8 cellular contexts compared by ENCODE assay signal in the genomic region with DNA sequence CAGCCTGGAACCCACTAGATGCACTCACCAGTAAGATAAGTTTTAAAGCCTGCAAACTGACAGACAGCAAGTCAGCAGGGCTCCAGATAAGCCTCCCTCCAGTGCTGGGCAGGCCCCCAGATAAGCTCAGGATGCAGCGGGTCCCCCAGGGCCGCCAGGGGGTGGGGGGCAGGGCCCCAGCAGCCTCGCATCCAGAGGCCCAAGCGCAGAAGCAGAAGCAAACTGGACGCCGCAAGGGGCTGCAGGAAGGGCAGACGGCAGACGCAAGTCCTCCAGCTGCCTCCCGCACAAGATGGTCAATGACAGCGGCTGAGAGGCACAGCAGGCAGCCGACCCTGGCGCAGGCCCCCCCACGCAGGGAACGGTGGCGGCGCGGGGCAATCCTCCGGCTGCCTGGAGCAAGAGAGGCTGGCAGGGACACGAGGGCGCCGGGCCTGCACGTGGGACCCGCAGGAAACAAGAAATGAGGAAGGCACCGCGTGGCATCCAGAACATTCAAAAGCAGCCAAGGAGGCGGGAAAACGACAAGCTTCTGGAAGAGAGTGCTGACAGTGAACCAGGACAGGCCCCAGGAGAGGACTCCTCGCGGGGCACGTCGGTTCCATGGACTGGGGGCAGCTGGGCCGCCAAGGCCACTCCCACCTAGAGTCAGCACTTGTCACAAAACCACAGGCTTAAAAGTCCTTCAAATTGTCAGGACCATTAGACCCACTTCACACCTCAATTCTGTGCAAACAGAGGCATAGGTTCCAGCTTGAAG. TPM values are rescaled to one million over a fixed set of nuclear protein-coding genes. Genes with fewer than 3 reads are reported as not detected.
DNase-seq lines count a peak whose midpoint lies in the region; ATAC-seq and TF ChIP-seq lines count a peak whose summit lies in the region.
"Had no signal": no experiment of that assay in that cellular context is flagged by ENCODE, and none has a peak within 500 bp of the region (broad histone marks: within the 10 kb centered on the region; RNA-seq: fewer than 3 reads in every experiment).

No MANE protein-coding gene starts in this region.

- POLR2A ChIA-PET in RWPE1 (lab: Yijun Ruan, JAX; ENCODE audit: low non-redundant PET): no interaction called here

- H3K27ac ChIP-seq in WERI-Rb-1: peak overlapping the region; percentile 93
- H3K27ac ChIP-seq in upper lobe of left lung: no peak overlapping the region
- H3K27ac ChIP-seq in suprapubic skin: no peak overlapping the region
- H3K27ac ChIP-seq in RWPE1: no peak overlapping the region

- H3K4me1 ChIP-seq in upper lobe of left lung: peaks cover 4 to 21% (median 12%) of the 10 kb centered on the region in 4 donors
- peaks cover 65% of the 10 kb centered on the region for H3K4me1 ChIP-seq in suprapubic skin

- TF ChIP-seq EP300 in upper lobe of left lung (IDR thresholded peaks at IDR 0.05) (no peak), suprapubic skin (IDR thresholded peaks at IDR 0.05) (no peak)

- TF ChIP-seq POLR2A in upper lobe of left lung (IDR thresholded peaks at IDR 0.05) (no peak), suprapubic skin (IDR thresholded peaks at IDR 0.05) (no peak)

- H3K4me3 Mint-ChIP-seq in stimulated activated memory B cell treated with anti-CD40 and anti-IgM and Interleukin-4, amounts not matched to agents 10 μg/mL and 1 μg/mL and 100 μg/mL, for 72 hours: no peak overlapping the region

- no peaks in the 10 kb centered on the region for H3K36me3 Mint-ChIP-seq in stimulated activated memory B cell treated with anti-CD40 and anti-IgM and Interleukin-4, amounts not matched to agents 10 μg/mL and 1 μg/mL and 100 μg/mL, for 72 hours

- 42 to 43% methylated on average over 24 to 32 of the region's 32 CpGs for WGBS in upper lobe of left lung, 2 donors
- 58% methylated on average over 17 of the region's 32 CpGs for WGBS in suprapubic skin

- no peaks in the 10 kb centered on the region for H3K27me3 ChIP-seq in WERI-Rb-1 (ENCODE audit: insufficient read depth, low read depth, severe bottlenecking)
- H3K27me3 ChIP-seq in upper lobe of left lung: no peaks in the 10 kb centered on the region
- no peaks in the 10 kb centered on the region for H3K27me3 ChIP-seq in suprapubic skin

- H3K36me3 ChIP-seq in WERI-Rb-1: no peaks in the 10 kb centered on the region
- no peaks in the 10 kb centered on the region for H3K36me3 ChIP-seq in upper lobe of left lung
- no peaks in the 10 kb centered on the region for H3K36me3 ChIP-seq in suprapubic skin

- H3K9me3 Mint-ChIP-seq in stimulated activated memory B cell treated with anti-CD40 and anti-IgM and Interleukin-4, amounts not matched to agents 10 μg/mL and 1 μg/mL and 100 μg/mL, for 72 hours: no peaks in the 10 kb centered on the region

- H3K4me3 ChIP-seq in WERI-Rb-1 (ENCODE audit: low read depth, low read length) (peak overlapping the region; percentile 30), upper lobe of left lung (no peak overlapping the region), suprapubic skin (no peak overlapping the region)

- TF ChIP-seq CTCF in WERI-Rb-1 (IDR thresholded peaks at IDR 0.05; ENCODE audit: low read depth, low read length): no peak
- no peak for TF ChIP-seq CTCF in upper lobe of left lung (IDR thresholded peaks at IDR 0.05)
- no peak for TF ChIP-seq CTCF in suprapubic skin (IDR thresholded peaks at IDR 0.05)
- TF ChIP-seq CTCF in RWPE1 (conservative IDR thresholded peaks at IDR 0.05; ENCODE audit: low read depth): no peak

- CTCF ChIA-PET in RWPE1 (lab: Yijun Ruan, JAX): interaction anchor here (0.6 kb wide), 1 partner anchor 9 kb away, joined by 3 read pairs; no protein-coding TSS in a partner anchor

- H3K9me3 ChIP-seq in WERI-Rb-1 (ENCODE audit: severe bottlenecking) (no peaks in the 10 kb centered on the region), upper lobe of left lung (no peaks in the 10 kb centered on the region), suprapubic skin (no peaks in the 10 kb centered on the region)

- no peaks in the 10 kb centered on the region for H3K4me1 Mint-ChIP-seq in stimulated activated memory B cell treated with anti-CD40 and anti-IgM and Interleukin-4, amounts not matched to agents 10 μg/mL and 1 μg/mL and 100 μg/mL, for 72 hours

- ATAC-seq in left lobe of liver (peak; percentile 13), upper lobe of left lung (ENCODE audit: low FRiP score in 2 of 2) (peak; percentile 13 to 31)
- ATAC-seq in stimulated activated memory B cell treated with anti-CD40 and anti-IgM and Interleukin-4, amounts not matched to agents 10 μg/mL and 1 μg/mL and 100 μg/mL, for 72 hours: no peak

- peaks cover 26% of the 10 kb centered on the region for H3K27me3 Mint-ChIP-seq in stimulated activated memory B cell treated with anti-CD40 and anti-IgM and Interleukin-4, amounts not matched to agents 10 μg/mL and 1 μg/mL and 100 μg/mL, for 72 hours

- DNase-seq in NCI-H187 (lab: John Stamatoyannopoulos, UW): peak; percentile 21 to 61
- peak; percentile 94 for DNase-seq in WERI-Rb-1
- DNase-seq in left lobe of liver (ENCODE audit: low spot score): no peak
- peak in 1 of 2 donors; percentile 82 for DNase-seq in upper lobe of left lung
- no peak for DNase-seq in suprapubic skin (ENCODE audit: low spot score in 2 of 2)
- DNase-seq in RWPE1 (ENCODE audit: low spot score): no peak
- DNase-seq: activated CD4-positive, alpha-beta T cell treated with anti-CD3 and anti-CD28 coated beads for 1 hour had no signal

- no peak overlapping the region for H3K27ac Mint-ChIP-seq in stimulated activated memory B cell treated with anti-CD40 and anti-IgM and Interleukin-4, amounts not matched to agents 10 μg/mL and 1 μg/mL and 100 μg/mL, for 72 hours

RNA-seq across cellular contexts. Expression of gene ROR2, which starts 49.8 kb away (rescaled TPM):
- 0.15 TPM for total RNA-seq in left lobe of liver
- 1 to 10 TPM; 2.7 to 8.1 (median 3.4) TPM for total RNA-seq in upper lobe of left lung
- 1 to 10 TPM; 3.3 to 7.3 (median 5.0) TPM for total RNA-seq in suprapubic skin

Comparison
In these comparisons a context has a peak if more than half of its experiments do, and no peak if none do; other contexts are left out.
1. DNase-seq: peak in NCI-H187 (2 of 2) and WERI-Rb-1 (single experiment); none in left lobe of liver (single experiment), suprapubic skin (0 of 2) and RWPE1 (single experiment).